ENCODE assay signal across 1 cellular context in the genomic region with DNA sequence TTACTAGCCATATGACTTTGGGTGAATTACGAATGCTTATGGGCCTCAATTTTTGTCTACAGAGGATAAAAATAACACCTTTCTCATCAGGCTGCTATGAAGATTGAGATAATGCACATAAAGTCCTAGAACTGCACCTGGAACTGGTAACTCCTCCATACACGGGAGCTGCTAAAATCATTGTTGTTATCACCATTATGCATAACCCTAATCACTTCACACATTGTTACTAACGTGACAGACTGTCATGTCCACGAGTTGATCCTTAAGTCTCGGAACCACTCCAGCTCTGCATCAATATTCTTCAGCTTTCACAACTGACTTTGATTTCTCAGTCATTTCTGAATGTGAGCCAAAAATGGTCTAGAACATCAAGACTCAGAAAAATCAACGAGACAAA.
TF ChIP-seq lines count a peak whose summit lies in the region.

No MANE protein-coding gene starts in this region.

TF ChIP-seq in HCT116, 20 proteins besides CTCF, POLR2A, EP300 and RAD21 (continued from another document):
- TF ChIP-seq POLR2AphosphoS5 (IDR thresholded peaks at IDR 0.05; ENCODE audit: low read depth, low read length) (no peak), REST (IDR thresholded peaks at IDR 0.05; ENCODE audit: low read depth) (no peak), JUND (IDR thresholded peaks at IDR 0.05) (no peak), ATF3 (IDR thresholded peaks at IDR 0.05) (no peak), YY1 (IDR thresholded peaks at IDR 0.05; ENCODE audit: extremely low read depth, insufficient replicate concordance, low read depth, low read length) (no peak), SIN3A (IDR thresholded peaks at IDR 0.05; ENCODE audit: low read depth) (no peak)
